13 cellular contexts compared by ENCODE assay signal in genomic region chr14:75876526-75876925, GRCh38.
DNase-seq lines count a peak whose midpoint lies in the region; ATAC-seq and TF ChIP-seq lines count a peak whose summit lies in the region.
"Had no signal": no experiment of that assay in that cellular context is flagged by ENCODE, and none has a peak within 500 bp of the region (broad histone marks: within the 10 kb centered on the region; RNA-seq: fewer than 3 reads in every experiment).

No MANE protein-coding gene starts in this region.

- TF ChIP-seq CTCF in KMS-11 (conservative IDR thresholded peaks at IDR 0.05; ENCODE audit: low read depth, low read length), result no peak
- no peak for TF ChIP-seq CTCF in MCF 10A (IDR thresholded peaks at IDR 0.05; ENCODE audit: unreplicated experiment)
- no peak for TF ChIP-seq CTCF in heart left ventricle (IDR thresholded peaks at IDR 0.05)

- intact Hi-C loops in MCF 10A (cut with micrococcal nuclease) (no loop called here), heart left ventricle (cut with DNase I) (no loop called here)

- WGBS in heart left ventricle, 4 donors, result 52 to 62% (median 54%) methylated on average over 3 of the region's 3 CpGs

- H3K4me3 ChIP-seq in KMS-11 (IDR thresholded peaks at IDR 0.05; ENCODE audit: insufficient read depth, low read depth, low read length), result no peak overlapping the region
- H3K4me3 ChIP-seq in heart left ventricle, result no peak overlapping the region
- H3K4me3 ChIP-seq: K562, spleen had no signal

- H3K27me3 ChIP-seq in KMS-11 (ENCODE audit: insufficient read depth, low read depth) (no peaks in the 10 kb centered on the region), heart left ventricle (no peaks in the 10 kb centered on the region)
- H3K27me3 ChIP-seq: spleen had no signal

- BruUV-seq in MCF 10A (replicated peaks; lab: Mats Ljungman, UMichigan), result no TSS peak

- peak; percentile 27 for DNase-seq in MCF 10A (ENCODE audit: unreplicated experiment)
- DNase-seq in heart left ventricle, result no peak
- peak; percentile 94 for DNase-seq in pons (ENCODE audit: low spot score)
- DNase-seq in NCI-H187 treated with DMSO at 0.1 percent for 48 hours (lab: John Stamatoyannopoulos, UW), result no peak
- no peak for DNase-seq in stimulated activated CD4-positive, alpha-beta T cell treated with anti-CD3 and anti-CD28 coated beads, Interleukin-1b, Interleukin-23, amount 100 ng/mL, for 48 hours
- DNase-seq: foreskin fibroblast, H9, NCI-H1417 treated with DMSO at 0.1 percent for 48 hours, spleen had no signal

- ATAC-seq in heart left ventricle, result peak; percentile 37 to 78 (median 69)
- ATAC-seq in HG02610 (IDR thresholded peaks at IDR 0.05; ENCODE audit: unreplicated experiment), result no peak
- no peak for ATAC-seq in GM19351 (IDR thresholded peaks at IDR 0.05; ENCODE audit: unreplicated experiment)

- no peaks in the 10 kb centered on the region for H3K9me3 Mint-ChIP-seq in MCF 10A (ENCODE audit: unreplicated experiment)
- H3K9me3 Mint-ChIP-seq: H9 had no signal

- peak overlapping the region; percentile 92 for H3K4me2 ChIP-seq in KMS-11

- peak overlapping the region; percentile 53 for H3K27ac Mint-ChIP-seq in MCF 10A (ENCODE audit: low read depth, unreplicated experiment)
- H3K27ac Mint-ChIP-seq: H9 had no signal

- H3K27ac ChIP-seq in KMS-11 (peak overlapping the region; percentile 90), heart left ventricle (peak overlapping the region in 8 of 12 donors; percentile 1 to 71 (median 48))
- H3K27ac ChIP-seq: spleen had no signal

- 0 out of 2 replicates have a peak overlapping the region, but pooled peaks have one; percentile 13 for H3K9ac ChIP-seq in KMS-11

- no peaks in the 10 kb centered on the region for H3K36me3 Mint-ChIP-seq in MCF 10A (ENCODE audit: insufficient read depth, unreplicated experiment)

- no peak overlapping the region for H3K4me3 Mint-ChIP-seq in MCF 10A (ENCODE audit: unreplicated experiment)
- H3K4me3 Mint-ChIP-seq: H9 had no signal

- H2AFZ ChIP-seq in KMS-11 (ENCODE audit: low read depth), result no peak overlapping the region

- H4K20me1 ChIP-seq in KMS-11 (ENCODE audit: insufficient read depth), result no peaks in the 10 kb centered on the region

- H3K36me3 ChIP-seq in KMS-11 (ENCODE audit: insufficient read depth) (no peaks in the 10 kb centered on the region), heart left ventricle (no peaks in the 10 kb centered on the region)

- H3K9me3 ChIP-seq in heart left ventricle, result no peaks in the 10 kb centered on the region
- H3K9me3 ChIP-seq: spleen had no signal

- POLR2A ChIA-PET in MCF 10A (lab: Yijun Ruan, JAX), result interaction anchor here (0.6 to 3.2 kb wide), 4 partner anchors 9 to 192 kb away, joined by 3 to 14 read pairs (median 6); no protein-coding TSS in a partner anchor

- H3K79me2 ChIP-seq in KMS-11 (ENCODE audit: insufficient read depth, low read depth), result no peaks in the 10 kb centered on the region

- no peaks in the 10 kb centered on the region for H3K27me3 Mint-ChIP-seq in MCF 10A (ENCODE audit: insufficient read depth, unreplicated experiment)

- CTCF ChIA-PET in MCF 10A (lab: Yijun Ruan, JAX), result interaction anchor here (0.5 to 1.6 kb wide), 5 partner anchors 10 to 169 kb away, joined by 3 to 5 read pairs (median 4); no protein-coding TSS in a partner anchor

- no peak for TF ChIP-seq POLR2A in heart left ventricle (IDR thresholded peaks at IDR 0.05)

- peaks cover 74% of the 10 kb centered on the region for H3K4me1 ChIP-seq in KMS-11 (ENCODE audit: low read depth, poor library complexity, severe bottlenecking)
- peaks cover 0 to 32% (median 12%) of the 10 kb centered on the region in 12 donors for H3K4me1 ChIP-seq in heart left ventricle
- H3K4me1 ChIP-seq: spleen had no signal

- H3K4me1 Mint-ChIP-seq in MCF 10A (ENCODE audit: insufficient read depth, unreplicated experiment), result peaks cover 36% of the 10 kb centered on the region

Comparison
In these comparisons a context has a peak if more than half of its experiments do, and no peak if none do; other contexts are left out.
1. DNase-seq: peak in MCF 10A (single experiment) and pons (single experiment); none in heart left ventricle (0 of 5), NCI-H187 treated with DMSO at 0.1 percent for 48 hours (single experiment) and stimulated activated CD4-positive, alpha-beta T cell treated with anti-CD3 and anti-CD28 coated beads, Interleukin-1b, Interleukin-23, amount 100 ng/mL, for 48 hours (single experiment).
2. ATAC-seq: peak in heart left ventricle (4 of 4); none in HG02610 (single experiment) and GM19351 (single experiment).